Comparison of ENCODE assay signal across 11 cellular contexts in the genomic region with DNA sequence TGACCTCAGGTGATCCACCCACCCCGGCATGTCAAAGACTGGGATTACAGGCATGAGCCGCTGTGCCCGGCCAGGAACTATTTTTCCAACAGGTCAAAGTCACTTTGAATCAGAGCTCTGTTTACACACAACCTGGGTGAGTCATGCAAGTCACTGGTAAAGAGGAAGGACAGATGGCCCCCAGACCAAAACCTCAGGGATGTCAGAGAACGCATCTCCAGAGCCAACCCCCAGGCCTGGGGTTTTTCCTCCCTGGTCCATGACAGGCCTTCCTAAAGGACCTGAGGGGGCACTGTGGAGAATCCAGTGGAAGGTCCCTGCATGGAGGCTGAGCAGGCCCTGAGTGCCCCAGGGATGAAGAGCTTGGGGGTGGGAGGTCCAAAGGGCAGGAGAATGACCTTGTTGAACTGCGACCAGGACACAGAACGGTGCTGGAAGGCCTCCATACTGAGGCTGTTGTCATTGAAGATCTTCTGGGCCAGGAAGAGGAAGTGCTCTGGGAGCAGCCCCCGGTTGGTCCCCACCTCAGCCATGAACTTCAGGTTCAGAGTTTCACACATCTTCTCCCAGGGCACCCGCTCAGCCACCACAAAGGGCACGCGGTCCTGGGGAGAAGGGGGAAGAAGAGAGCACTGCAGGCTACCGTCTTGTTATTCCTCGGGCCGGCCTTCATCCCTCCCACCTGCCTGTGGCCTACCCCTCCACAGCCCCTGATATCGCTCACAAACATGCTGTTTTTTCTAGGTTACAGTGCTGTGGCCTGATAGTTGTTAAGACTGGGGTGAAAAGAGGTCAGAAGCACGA. TPM values are rescaled to one million over a fixed set of nuclear protein-coding genes. Genes with fewer than 3 reads are reported as not detected.
DNase-seq lines count a peak whose midpoint lies in the region; ATAC-seq lines count a peak whose summit lies in the region.
"Had no signal": no experiment of that assay in that cellular context is flagged by ENCODE, and none has a peak within 500 bp of the region (broad histone marks: within the 10 kb centered on the region; RNA-seq: fewer than 3 reads in every experiment).

No MANE protein-coding gene starts in this region.

- H3K9ac ChIP-seq in mucosa of rectum (ENCODE audit: low read depth in 1 of 2, low read length in 2 of 2), result no peak overlapping the region

- no peaks in the 10 kb centered on the region for H3K27me3 Mint-ChIP-seq in CD4-positive, CD25-positive, alpha-beta regulatory T cell

- H3K27me3 ChIP-seq in CD4-positive, CD25-positive, alpha-beta regulatory T cell (ENCODE audit: control insufficient read depth, insufficient read depth, low read length), result no peaks in the 10 kb centered on the region
- no peaks in the 10 kb centered on the region for H3K27me3 ChIP-seq in mucosa of rectum (ENCODE audit: control insufficient read depth in 2 of 2, insufficient read depth in 2 of 2, low read length in 2 of 2)

- H3K4me1 Mint-ChIP-seq in CD4-positive, CD25-positive, alpha-beta regulatory T cell, result peaks cover 3 to 40% (median 9%) of the 10 kb centered on the region in 4 donors

- no peak overlapping the region for H3K4me3 ChIP-seq in CD4-positive, CD25-positive, alpha-beta regulatory T cell (ENCODE audit: low read depth, low read length)
- no peak overlapping the region for H3K4me3 ChIP-seq in mucosa of rectum (ENCODE audit: low read length in 2 of 2)

- no peaks in the 10 kb centered on the region for H3K9me3 ChIP-seq in CD4-positive, CD25-positive, alpha-beta regulatory T cell (ENCODE audit: control insufficient read depth in 2 of 2, low read length in 2 of 2)
- H3K9me3 ChIP-seq in mucosa of rectum (ENCODE audit: control insufficient read depth in 2 of 2, low read length in 2 of 2), result no peaks in the 10 kb centered on the region

- H3K36me3 ChIP-seq in CD4-positive, CD25-positive, alpha-beta regulatory T cell (ENCODE audit: control insufficient read depth, insufficient read depth, low read length), result peaks cover 74% of the 10 kb centered on the region
- peaks cover 62 to 74% of the 10 kb centered on the region in 2 donors for H3K36me3 ChIP-seq in mucosa of rectum (ENCODE audit: control insufficient read depth in 2 of 2, insufficient read depth in 2 of 2, low read length in 2 of 2)

- no peak for ATAC-seq in CD4-positive, CD25-positive, alpha-beta regulatory T cell (ENCODE audit: low read depth in 2 of 2)
- no peak for ATAC-seq in HG02678 (IDR thresholded peaks at IDR 0.05; ENCODE audit: unreplicated experiment)

- no peak for DNase-seq in CD4-positive, CD25-positive, alpha-beta regulatory T cell
- peak; percentile 78 for DNase-seq in HuH-7 (ENCODE audit: low spot score)
- peak; percentile 71 for DNase-seq in amniotic epithelial cell (ENCODE audit: low read depth)
- DNase-seq in DMS79 (lab: John Stamatoyannopoulos, UW), result no peak
- no peak for DNase-seq in activated gamma-delta T cell (lab: John Stamatoyannopoulos, UW)
- DNase-seq in NCI-H1436 treated with DMSO at 0.1 percent for 48 hours (lab: John Stamatoyannopoulos, UW), result no peak
- DNase-seq: dermis blood vessel endothelial cell, NCI-H1436 had no signal

- H3K27ac Mint-ChIP-seq in CD4-positive, CD25-positive, alpha-beta regulatory T cell, result peak overlapping the region in 1 of 3 donors; percentile 41

- no peaks in the 10 kb centered on the region for H3K9me3 Mint-ChIP-seq in CD4-positive, CD25-positive, alpha-beta regulatory T cell

- H3K4me1 ChIP-seq in CD4-positive, CD25-positive, alpha-beta regulatory T cell (ENCODE audit: control insufficient read depth, insufficient read depth, low read length, poor library complexity, severe bottlenecking), result no peaks in the 10 kb centered on the region
- H3K4me1 ChIP-seq in mucosa of rectum (ENCODE audit: control insufficient read depth in 2 of 2, insufficient read depth in 2 of 2, low read length in 2 of 2), result peaks cover 14 to 18% of the 10 kb centered on the region in 2 donors

- H3K36me3 Mint-ChIP-seq in CD4-positive, CD25-positive, alpha-beta regulatory T cell, result peaks cover 33% of the 10 kb centered on the region

- H3K4me3 Mint-ChIP-seq in CD4-positive, CD25-positive, alpha-beta regulatory T cell, result no peak overlapping the region

- H3K27ac ChIP-seq in CD4-positive, CD25-positive, alpha-beta regulatory T cell (ENCODE audit: insufficient read depth, low read length, poor library complexity, severe bottlenecking), result peak overlapping the region; percentile 19
- peak overlapping the region; percentile 62 to 77 for H3K27ac ChIP-seq in mucosa of rectum (ENCODE audit: low read depth in 2 of 2, low read length in 2 of 2)

RNA-seq across cellular contexts. Expression of a gene that starts 9.1 kb away (rescaled TPM):
- total RNA-seq in CD4-positive, CD25-positive, alpha-beta regulatory T cell, result 215 TPM
- polyA plus RNA-seq in CD4-positive, CD25-positive, alpha-beta regulatory T cell, result 10 to 100 TPM; 69.2 to 81.6 (median 76.4) TPM

RNA-seq across cellular contexts. Expression of a gene that starts 13.2 kb away (rescaled TPM):
- total RNA-seq in CD4-positive, CD25-positive, alpha-beta regulatory T cell, result 7.5 TPM
- polyA plus RNA-seq in CD4-positive, CD25-positive, alpha-beta regulatory T cell, result 1 to 10 TPM in 2 of 4 donors, under 1 TPM in 2; 0.31 to 1.2 (median 0.90) TPM

RNA-seq across cellular contexts. Expression of a gene that starts 23.5 kb away (rescaled TPM):
- total RNA-seq in CD4-positive, CD25-positive, alpha-beta regulatory T cell, result 14.7 TPM
- 1 to 10 TPM; 3.1 to 7.1 (median 4.7) TPM for polyA plus RNA-seq in CD4-positive, CD25-positive, alpha-beta regulatory T cell

RNA-seq across cellular contexts. Expression of a gene that starts 26.2 kb away (rescaled TPM):
- 3.9 TPM for total RNA-seq in CD4-positive, CD25-positive, alpha-beta regulatory T cell
- under 1 TPM in 3 of 4 donors, not detected in 1; 0.13 to 0.24 (median 0.18) TPM for polyA plus RNA-seq in CD4-positive, CD25-positive, alpha-beta regulatory T cell

RNA-seq across cellular contexts. Expression of a gene that starts 45.3 kb away (rescaled TPM):
- not detected for total RNA-seq in CD4-positive, CD25-positive, alpha-beta regulatory T cell
- not detected for polyA plus RNA-seq in CD4-positive, CD25-positive, alpha-beta regulatory T cell
- total RNA-seq: dermis blood vessel endothelial cell, mononuclear cell had no signal

Comparison
In these comparisons a context has a peak if more than half of its experiments do, and no peak if none do; other contexts are left out.
1. DNase-seq: peak in HuH-7 (single experiment) and amniotic epithelial cell (single experiment); none in CD4-positive, CD25-positive, alpha-beta regulatory T cell (0 of 3), DMS79 (single experiment), activated gamma-delta T cell (single experiment) and NCI-H1436 treated with DMSO at 0.1 percent for 48 hours (single experiment).